9 cellular contexts compared by ENCODE assay signal in the genomic region with DNA sequence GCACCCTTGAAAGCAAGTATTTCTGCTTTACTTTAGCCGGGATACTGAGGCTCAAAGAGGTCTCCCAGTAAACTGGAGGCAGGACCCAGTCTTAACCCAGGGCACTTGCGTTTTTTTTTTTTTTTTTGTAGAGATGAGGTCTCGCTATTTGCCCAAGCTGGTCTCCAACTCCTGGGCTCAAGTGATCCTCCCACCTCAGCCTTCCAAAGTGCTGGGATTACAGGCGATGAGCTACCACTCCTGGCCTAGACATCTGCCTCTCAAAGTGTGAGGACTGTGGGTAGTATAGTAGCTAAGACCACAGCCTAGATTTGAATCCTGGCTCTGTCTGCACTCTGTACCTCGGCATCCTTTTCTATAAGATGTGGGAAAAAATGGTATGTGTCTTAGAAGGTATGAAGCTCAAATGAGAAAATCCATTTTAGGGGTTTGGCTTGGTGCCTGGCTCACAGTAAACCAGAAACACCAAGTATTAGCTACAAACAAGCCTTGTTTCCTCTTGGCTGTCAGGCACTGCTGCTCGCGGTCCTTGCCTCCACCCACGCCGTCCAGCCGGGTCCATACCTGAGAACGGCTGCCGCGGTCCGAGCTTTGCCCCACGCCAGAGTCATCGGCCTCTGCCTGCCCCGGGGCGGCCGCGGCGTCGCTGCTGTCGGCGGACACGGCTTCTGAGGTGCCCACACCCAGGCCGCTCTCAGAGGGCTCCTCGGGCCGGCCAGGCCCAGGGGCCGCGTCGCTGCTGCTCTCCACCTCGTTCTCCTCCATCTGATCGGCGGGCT. TPM values are rescaled to one million over a fixed set of nuclear protein-coding genes. Genes with fewer than 3 reads are reported as not detected.
DNase-seq lines count a peak whose midpoint lies in the region; ATAC-seq and TF ChIP-seq lines count a peak whose summit lies in the region.
"Had no signal": no experiment of that assay in that cellular context is flagged by ENCODE, and none has a peak within 500 bp of the region (broad histone marks: within the 10 kb centered on the region; RNA-seq: fewer than 3 reads in every experiment).

No MANE protein-coding gene starts in this region.

- peaks cover 22% of the 10 kb centered on the region for H3K36me3 ChIP-seq in GM06990 (ENCODE audit: control insufficient read depth, insufficient read depth, low read length)

- no peaks in the 10 kb centered on the region for H3K9me3 Mint-ChIP-seq in activated CD8-positive, alpha-beta T cell treated with anti-CD3 and anti-CD28 coated beads, Interleukin-2, amount 10 ng/mL, durations not matched to agents 7 days and 5 days (ENCODE audit: insufficient read depth)

- TF ChIP-seq CTCF in GM06990 (IDR thresholded peaks at IDR 0.05; ENCODE audit: insufficient read depth, low read length, poor library complexity, severe bottlenecking), result no peak

- CTCF ChIA-PET in activated CD8-positive, alpha-beta T cell treated with anti-CD3 and anti-CD28 coated beads, Interleukin-2, amount 10 ng/mL, durations not matched to agents 7 days and 5 days (lab: Charles Lee), result interaction anchor here (0.6 to 7.7 kb wide), 45 partner anchors 8 to 650 kb away, joined by 3 to 98 read pairs (median 7); a partner anchor contains a TSS

- peak overlapping the region; percentile 85 for H3K4me3 ChIP-seq in GM06990 (replicated peaks; ENCODE audit: low read depth, low read length)

- ATAC-seq in HG02885 (IDR thresholded peaks at IDR 0.05; ENCODE audit: poor library complexity, unreplicated experiment), result peak; percentile 15
- ATAC-seq in activated CD8-positive, alpha-beta T cell treated with anti-CD3 and anti-CD28 coated beads, Interleukin-2, amount 10 ng/mL, durations not matched to agents 7 days and 5 days, result peak; percentile 5
- peak; percentile 3 for ATAC-seq in Right ventricle myocardium superior (ENCODE audit: poor library complexity)
- no peak for ATAC-seq in HG03457 (IDR thresholded peaks at IDR 0.05; ENCODE audit: unreplicated experiment)

- H3K36me3 Mint-ChIP-seq in activated CD8-positive, alpha-beta T cell treated with anti-CD3 and anti-CD28 coated beads, Interleukin-2, amount 10 ng/mL, durations not matched to agents 7 days and 5 days (ENCODE audit: low read depth), result peaks cover 31% of the 10 kb centered on the region

- POLR2A ChIA-PET in activated CD8-positive, alpha-beta T cell treated with anti-CD3 and anti-CD28 coated beads, Interleukin-2, amount 10 ng/mL, durations not matched to agents 7 days and 5 days (lab: Charles Lee), result interaction anchor here (0.5 to 5.2 kb wide), 15 partner anchors 8 to 591 kb away, joined by 3 to 52 read pairs (median 4); a partner anchor contains a TSS

- peaks cover 23% of the 10 kb centered on the region for H3K4me1 Mint-ChIP-seq in activated CD8-positive, alpha-beta T cell treated with anti-CD3 and anti-CD28 coated beads, Interleukin-2, amount 10 ng/mL, durations not matched to agents 7 days and 5 days (ENCODE audit: low read depth)

- H3K4me3 Mint-ChIP-seq in activated CD8-positive, alpha-beta T cell treated with anti-CD3 and anti-CD28 coated beads, Interleukin-2, amount 10 ng/mL, durations not matched to agents 7 days and 5 days, result peak overlapping the region; percentile 92

- H3K27ac Mint-ChIP-seq in activated CD8-positive, alpha-beta T cell treated with anti-CD3 and anti-CD28 coated beads, Interleukin-2, amount 10 ng/mL, durations not matched to agents 7 days and 5 days, result peak overlapping the region; percentile 100

- H3K27me3 ChIP-seq in GM06990 (replicated peaks; ENCODE audit: control insufficient read depth, insufficient read depth, low read length), result no peaks in the 10 kb centered on the region

- no peaks in the 10 kb centered on the region for H3K27me3 Mint-ChIP-seq in activated CD8-positive, alpha-beta T cell treated with anti-CD3 and anti-CD28 coated beads, Interleukin-2, amount 10 ng/mL, durations not matched to agents 7 days and 5 days (ENCODE audit: low read depth)

- DNase-seq in GM06990 (ENCODE audit: extremely low read depth, insufficient read length) (no peak), Right ventricle myocardium superior (peak; percentile 57), pons (ENCODE audit: low spot score) (peak; percentile 30), NCI-H2081 treated with DMSO at 0.1 percent for 48 hours (lab: John Stamatoyannopoulos, UW) (no peak), DMS79 (lab: John Stamatoyannopoulos, UW) (no peak)
- DNase-seq in activated CD8-positive, alpha-beta T cell treated with anti-CD3 and anti-CD28 coated beads, Interleukin-2, amount 10 ng/mL, durations not matched to agents 7 days and 5 days, result peak; percentile 39

- intact Hi-C loops in Right ventricle myocardium superior (cut with DNase I), result no loop called here

RNA-seq across cellular contexts. Expression of a gene that starts 1.2 kb away (rescaled TPM):
- total RNA-seq in activated CD8-positive, alpha-beta T cell treated with anti-CD3 and anti-CD28 coated beads, Interleukin-2, amount 10 ng/mL, durations not matched to agents 7 days and 5 days, result 10 to 100 TPM; 33.1 to 34.5 TPM
- total RNA-seq in Right ventricle myocardium superior, result 7.6 TPM

RNA-seq across cellular contexts. Expression of a gene that starts 36.4 kb away (rescaled TPM):
- 10 to 100 TPM; 40.3 to 41.2 TPM for total RNA-seq in activated CD8-positive, alpha-beta T cell treated with anti-CD3 and anti-CD28 coated beads, Interleukin-2, amount 10 ng/mL, durations not matched to agents 7 days and 5 days
- 21.8 TPM for total RNA-seq in Right ventricle myocardium superior

RNA-seq across cellular contexts. Expression of a gene that starts 37.9 kb away (rescaled TPM):
- total RNA-seq in activated CD8-positive, alpha-beta T cell treated with anti-CD3 and anti-CD28 coated beads, Interleukin-2, amount 10 ng/mL, durations not matched to agents 7 days and 5 days, result not detected
- 0.48 TPM for total RNA-seq in Right ventricle myocardium superior

RNA-seq across cellular contexts. Expression of a gene that starts 58.2 kb away (rescaled TPM):
- total RNA-seq in activated CD8-positive, alpha-beta T cell treated with anti-CD3 and anti-CD28 coated beads, Interleukin-2, amount 10 ng/mL, durations not matched to agents 7 days and 5 days, result 1 to 10 TPM; 1.3 to 1.7 TPM
- not detected for total RNA-seq in Right ventricle myocardium superior
- total RNA-seq: subcutaneous adipose tissue had no signal

RNA-seq across cellular contexts. Expression of a gene that starts 58.9 kb away (rescaled TPM):
- total RNA-seq in activated CD8-positive, alpha-beta T cell treated with anti-CD3 and anti-CD28 coated beads, Interleukin-2, amount 10 ng/mL, durations not matched to agents 7 days and 5 days, result 1 to 10 TPM; 2.2 to 2.8 TPM
- 118 TPM for total RNA-seq in Right ventricle myocardium superior

Comparison
In these comparisons a context has a peak if more than half of its experiments do, and no peak if none do; other contexts are left out.
1. DNase-seq: peak in activated CD8-positive, alpha-beta T cell treated with anti-CD3 and anti-CD28 coated beads, Interleukin-2, amount 10 ng/mL, durations not matched to agents 7 days and 5 days (single experiment), Right ventricle myocardium superior (single experiment) and pons (single experiment); none in GM06990 (single experiment), NCI-H2081 treated with DMSO at 0.1 percent for 48 hours (single experiment) and DMS79 (single experiment).